In genomic region chr19:6373813-6374108, GRCh38 we compare ENCODE assay signal across 1 cellular context.
TF ChIP-seq lines count a peak whose summit lies in the region.

No MANE protein-coding gene starts in this region.

TF ChIP-seq in IMR-90, 13 proteins besides CTCF, POLR2A, EP300 and RAD21:
- TF ChIP-seq FOS (IDR thresholded peaks at IDR 0.05; ENCODE audit: low read depth, low read length) (no peak), MAZ (IDR thresholded peaks at IDR 0.05; ENCODE audit: borderline replicate concordance, low read depth, low read length) (no peak), CEBPB (IDR thresholded peaks at IDR 0.05; ENCODE audit: low read depth, low read length) (no peak), RFX5 (IDR thresholded peaks at IDR 0.05; ENCODE audit: low read depth, low read length) (no peak), CHD1 (IDR thresholded peaks at IDR 0.05; ENCODE audit: low read depth, low read length) (no peak), USF2 (IDR thresholded peaks at IDR 0.05; ENCODE audit: low read depth, low read length) (no peak), ELK1 (IDR thresholded peaks at IDR 0.05; ENCODE audit: borderline replicate concordance, low read depth, low read length) (no peak), RCOR1 (IDR thresholded peaks at IDR 0.05; ENCODE audit: insufficient replicate concordance, low read length) (no peak), NFE2L2 (IDR thresholded peaks at IDR 0.05; ENCODE audit: low read depth, low read length) (no peak), MAFK (IDR thresholded peaks at IDR 0.05; ENCODE audit: low read depth, low read length) (no peak)
